ENCODE assay signal across 8 cellular contexts in genomic region chr2:206084870-206085741, GRCh38. TPM values are rescaled to one million over a fixed set of nuclear protein-coding genes. Genes with fewer than 3 reads are reported as not detected.
A peak's percentile ranks its signal among the peaks of the same experiment; 100 is the strongest.
DNase-seq lines count a peak whose midpoint lies in the region; ATAC-seq, FAIRE-seq and TF ChIP-seq lines count a peak whose summit lies in the region.

No MANE protein-coding gene starts in this region.

- POLR2A ChIA-PET in GM12878 (lab: Charles Lee), result interaction anchor here (0.6 to 1.3 kb wide), 4 partner anchors 11 to 191 kb away, joined by 3 to 4 read pairs (median 4); no protein-coding TSS in a partner anchor

- no peak for TF ChIP-seq RAD21 in GM12878 (IDR thresholded peaks at IDR 0.05; ENCODE audit: insufficient read depth, low read depth, low read length)

- no peak; the same call in 1 of the 2 replicates for TF ChIP-seq POLR2A in GM12878 (IDR thresholded peaks at IDR 0.05; ENCODE audit: low read depth, low read length)

- peak; percentile 21 for DNase-seq in T-helper 22 cell (ENCODE audit: low read depth)
- DNase-seq in GM12878 (ENCODE audit: low read depth, low spot score), result no peak
- DNase-seq in small intestine, result peak; percentile 37
- no peak for DNase-seq in NCI-H187 (lab: John Stamatoyannopoulos, UW)

- SMC1A ChIA-PET in GM12878 (lab: Charles Lee; ENCODE audit: uncharacterized antibody, unreplicated experiment), result interaction anchor here (0.6 to 3.7 kb wide), 4 partner anchors 12 to 267 kb away, joined by 3 to 20 read pairs (median 4); no protein-coding TSS in a partner anchor

- H3K36me3 ChIP-seq in GM12878 (ENCODE audit: control insufficient read depth in 2 of 2, insufficient read depth in 2 of 2, low read length in 1 of 2), result no peaks in the 10 kb centered on the region
- H3K36me3 ChIP-seq in iPS-18a (ENCODE audit: control insufficient read depth, low read depth, low read length), result no peaks in the 10 kb centered on the region
- no peaks in the 10 kb centered on the region for H3K36me3 ChIP-seq in small intestine (ENCODE audit: control insufficient read depth in 2 of 2, insufficient read depth in 2 of 2, low read length in 2 of 2)

- WGBS in GM12878 (ENCODE audit: insufficient coverage, insufficient replicate concordance, low lambda C conversion rate, missing lambda C conversion rate), result under 1% methylated on average over 54 of the region's 88 CpGs
- WGBS in small intestine, 3 donors, result 1% methylated on average over 47 to 88 of the region's 88 CpGs

- no peaks in the 10 kb centered on the region for H4K20me1 ChIP-seq in GM12878 (ENCODE audit: control insufficient read depth, insufficient read depth)

- in situ Hi-C loops in GM12878 (cut with MboI), result no loop called here

- H3K4me3 ChIP-seq in GM12878 (peak overlapping the region; percentile 100), iPS-18a (ENCODE audit: low read length) (peak overlapping the region; percentile 98), small intestine (ENCODE audit: low read depth in 1 of 2, low read length in 2 of 2) (peak overlapping the region; percentile 92 to 99)

- peak; percentile 42 for ATAC-seq in GM19324 (IDR thresholded peaks at IDR 0.05; ENCODE audit: low FRiP score, unreplicated experiment)
- ATAC-seq in HG03354 (IDR thresholded peaks at IDR 0.05; ENCODE audit: poor library complexity, severe bottlenecking, unreplicated experiment), result peak; percentile 35
- peak; percentile 32 for ATAC-seq in GM12878

- H3K9me3 ChIP-seq in GM12878 (replicated peaks; ENCODE audit: control insufficient read depth, insufficient read depth, low read length) (no peaks in the 10 kb centered on the region), iPS-18a (ENCODE audit: control insufficient read depth, low read depth, low read length) (no peaks in the 10 kb centered on the region), small intestine (ENCODE audit: control insufficient read depth, low read depth) (no peaks in the 10 kb centered on the region)

- intact Hi-C loops in GM12878 (cut with micrococcal nuclease; ENCODE audit: unreplicated experiment), result no loop called here

- H3K27me3 ChIP-seq in GM12878 (replicated peaks in 1 of 2; ENCODE audit: control insufficient read depth in 2 of 2, insufficient read depth in 2 of 2, low read length in 1 of 2), result no peaks in the 10 kb centered on the region
- H3K27me3 ChIP-seq in iPS-18a (ENCODE audit: control insufficient read depth, insufficient read depth, low read length), result no peaks in the 10 kb centered on the region
- H3K27me3 ChIP-seq in small intestine (ENCODE audit: control insufficient read depth in 2 of 2, insufficient read depth in 2 of 2, low read length in 2 of 2), result no peaks in the 10 kb centered on the region

- H3K4me1 ChIP-seq in GM12878 (ENCODE audit: control insufficient read depth, insufficient read depth, low read length), result peaks cover 13% of the 10 kb centered on the region
- peaks cover 21% of the 10 kb centered on the region for H3K4me1 ChIP-seq in iPS-18a (ENCODE audit: control insufficient read depth, low read depth, low read length)
- peaks cover 2 to 4% of the 10 kb centered on the region in 2 donors for H3K4me1 ChIP-seq in small intestine (ENCODE audit: control insufficient read depth in 2 of 2, insufficient read depth in 1 of 2, low read depth in 1 of 2, low read length in 1 of 2)

- no TSS peak for BruUV-seq in GM12878 (replicated peaks; lab: Mats Ljungman, UMichigan)

- RAD21 ChIA-PET in GM12878 (lab: Charles Lee; ENCODE audit: unreplicated experiment), result no interaction called here

- no peak for FAIRE-seq in GM12878 (lab: Jason Lieb, UNC)
- no peak for FAIRE-seq in small intestine (lab: Jason Lieb, UNC)

- peak overlapping the region; percentile 72 for H2AFZ ChIP-seq in GM12878 (ENCODE audit: control insufficient read depth, low read depth, low read length)

- peaks cover 71% of the 10 kb centered on the region for H3K79me2 ChIP-seq in GM12878 (ENCODE audit: control insufficient read depth, insufficient read depth, low read length)

- TF ChIP-seq EP300 in GM12878 (IDR thresholded peaks at IDR 0.05; ENCODE audit: borderline replicate concordance in 1 of 2, control insufficient read depth in 1 of 2, low read depth in 2 of 2, low read length in 2 of 2), result no peak

- peak overlapping the region; percentile 87 for H3K27ac ChIP-seq in C4-2B
- H3K27ac ChIP-seq in GM12878 (ENCODE audit: control insufficient read depth, insufficient read depth), result peak overlapping the region; percentile 97
- H3K27ac ChIP-seq in iPS-18a (ENCODE audit: low read length), result peak overlapping the region; percentile 86
- H3K27ac ChIP-seq in small intestine (ENCODE audit: low read depth in 1 of 2, low read length in 1 of 2), result peak overlapping the region; percentile 98 to 100

- H3K9ac ChIP-seq in GM12878 (ENCODE audit: control insufficient read depth, insufficient read depth, low read length) (peak overlapping the region; percentile 98), iPS-18a (ENCODE audit: low read length) (peak overlapping the region; percentile 90)

- H3K4me2 ChIP-seq in GM12878 (ENCODE audit: control insufficient read depth, insufficient read depth), result peak overlapping the region; percentile 89; the same call in 1 of the 2 replicates

- TF ChIP-seq CTCF in C4-2B (conservative IDR thresholded peaks at IDR 0.05), result no peak
- TF ChIP-seq CTCF in GM12878 (IDR thresholded peaks at IDR 0.05 in 2 of 3, conservative IDR thresholded peaks at IDR 0.05 in 1 of 3; ENCODE audit: control insufficient read depth in 2 of 3, extremely low read depth in 1 of 3, insufficient read depth in 1 of 3, low read depth in 3 of 3, low read length in 3 of 3), result no peak

- CTCF ChIA-PET in GM12878 (lab: Yijun Ruan, JAX), result interaction anchor here (0.7 to 1.9 kb wide), 5 partner anchors 8 to 97 kb away, joined by 3 to 5 read pairs (median 4); no protein-coding TSS in a partner anchor

TF ChIP-seq in GM12878, 131 proteins besides CTCF, POLR2A, EP300 and RAD21:
- TF ChIP-seq RBBP5 (conservative IDR thresholded peaks at IDR 0.05) (no peak), SIN3A (IDR thresholded peaks at IDR 0.05; ENCODE audit: low read depth, low read length) (0 out of 2 replicates have a peak, but pooled peaks have one; percentile 12), BACH1 (IDR thresholded peaks at IDR 0.05; ENCODE audit: borderline replicate concordance) (no peak), SMARCA5 (IDR thresholded peaks at IDR 0.05) (0 out of 2 replicates have a peak, but pooled peaks have one; percentile 23), ASH2L (IDR thresholded peaks at IDR 0.05; ENCODE audit: borderline replicate concordance, low read depth) (0 out of 2 replicates have a peak, but pooled peaks have one; percentile 16), PKNOX1 (IDR thresholded peaks at IDR 0.05) (no peak), NR2F1 (conservative IDR thresholded peaks at IDR 0.05) (peak; percentile 30; the same call in 1 of the 2 replicates), EGR1 (IDR thresholded peaks at IDR 0.05; ENCODE audit: borderline replicate concordance in 1 of 2, low read depth in 2 of 2, low read length in 2 of 2) (peak in 1 of 2 experiments; percentile 40; a peak in 1 of 3 replicates), NR2C1 (IDR thresholded peaks at IDR 0.05) (0 out of 2 replicates have a peak, but pooled peaks have one; percentile 28)
TF ChIP-seq in GM12878: peak in this region for 6.

RNA-seq across cellular contexts. Expression of gene INO80D, which starts 0.9 kb away (rescaled TPM):
- total RNA-seq in GM12878 (2013; cell fraction: nucleolus; rRNA removed), result 44.6 and 48.4 TPM in 2 replicates
- total RNA-seq in GM12878 (2014; rRNA removed) (6.3 and 7.9 TPM in 2 replicates), GM12878 (2014; rRNA removed; fragmentation: Illumina TruSeq; extraction: Trizol) (6.5 and 7.2 TPM in 2 replicates), GM12878 (2021) (15.3 and 16.3 TPM in 2 replicates)
- polyA plus RNA-seq in GM12878 (2011; ENCODE audit: low read depth), result 2.3 TPM
- polyA plus RNA-seq in GM12878 (2011; rRNA removed) (8.1 and 10.5 TPM in 2 replicates), GM12878 (2014; fragmentation: Illumina TruSeq; extraction: Trizol) (3.9 and 4.9 TPM in 2 replicates), GM12878 (2014; fragmentation: Nextera tagmentation; extraction: Ambion mirVana) (1 to 10 TPM in 1 of 2 experiments, under 1 TPM in 1; 0.73 to 1.9 TPM), GM12878 (2014; rRNA removed) (3.1 and 3.2 TPM in 2 replicates), GM12878 (2016; fragmentation: Nextera tagmentation; extraction: Ambion mirVana) (1 to 10 TPM; 4.5 to 4.8 TPM), small intestine (1 to 10 TPM; 1.6 to 2.9 (median 1.8) TPM)
- polyA plus RNA-seq in GM12878 (2011; cell fraction: cytosol; rRNA removed), result 4.8 and 5.4 TPM in 2 replicates
- polyA plus RNA-seq in GM12878 (2011; cell fraction: nucleus; rRNA removed), result 10.1 and 10.6 TPM in 2 replicates
- 3.3 and 4.1 TPM in 2 replicates for polyA plus RNA-seq in GM12878 (2012)
- polyA minus RNA-seq in GM12878 (2011; rRNA and poly(A)+ RNA removed), result 45.5 and 48.5 TPM in 2 replicates
- 12.4 and 15.3 TPM in 2 replicates for polyA minus RNA-seq in GM12878 (2011; cell fraction: cytosol; rRNA and poly(A)+ RNA removed)
- polyA minus RNA-seq in GM12878 (2011; cell fraction: nucleus; rRNA and poly(A)+ RNA removed), result 15.7 and 21.5 TPM in 2 replicates

Comparison
In these comparisons a context has a peak if more than half of its experiments do, and no peak if none do; other contexts are left out.
1. DNase-seq: peak in T-helper 22 cell (single experiment) and small intestine (single experiment); none in GM12878 (single experiment) and NCI-H187 (0 of 2).
2. Peak in every context shown above with its lines, with median percentiles within 50 percentile points of each other: H3K27ac ChIP-seq, ATAC-seq and H3K4me3 ChIP-seq.